In the genomic region with DNA sequence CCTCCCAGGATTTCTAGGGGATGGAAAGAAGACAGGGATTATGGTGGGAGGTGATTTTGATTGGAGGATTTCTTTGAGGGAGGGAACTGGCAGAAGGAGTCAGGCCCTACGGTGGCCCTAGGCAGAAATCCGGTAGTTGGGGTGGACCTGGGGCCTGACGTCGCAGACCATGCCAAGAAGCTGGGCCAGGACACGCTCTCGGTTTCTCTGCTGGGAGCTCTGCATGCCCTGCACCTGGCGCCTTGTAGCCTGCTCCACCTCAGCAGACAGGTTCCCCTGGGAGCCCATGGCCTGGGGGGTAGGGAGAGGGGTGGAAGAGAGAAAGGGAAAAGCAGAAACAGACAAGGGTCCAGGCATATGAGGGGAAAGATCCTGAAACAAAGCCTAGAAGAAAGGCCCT, we compare ENCODE assay signal across 23 cellular contexts. TPM values are rescaled to one million over a fixed set of nuclear protein-coding genes. Genes with fewer than 3 reads are reported as not detected.
DNase-seq lines count a peak whose midpoint lies in the region; ATAC-seq and TF ChIP-seq lines count a peak whose summit lies in the region.
"Had no signal": no experiment of that assay in that cellular context is flagged by ENCODE, and none has a peak within 500 bp of the region (broad histone marks: within the 10 kb centered on the region; RNA-seq: fewer than 3 reads in every experiment).

No MANE protein-coding gene starts in this region.

- H4K20me1 ChIP-seq in Karpas-422 (ENCODE audit: insufficient read depth, low read depth, low read length), result peaks cover 8% of the 10 kb centered on the region

- no peak overlapping the region for H2AFZ ChIP-seq in Karpas-422 (ENCODE audit: low read length)

- peaks cover 5% of the 10 kb centered on the region for H3K27me3 Mint-ChIP-seq in CD4-positive, CD25-positive, alpha-beta regulatory T cell
- no peaks in the 10 kb centered on the region for H3K27me3 Mint-ChIP-seq in neural crest cell (ENCODE audit: low read depth)

- peaks cover 46% of the 10 kb centered on the region for H3K79me2 ChIP-seq in Karpas-422 (ENCODE audit: low read length)

- peaks cover 38% of the 10 kb centered on the region for H3K4me1 ChIP-seq in CD4-positive, CD25-positive, alpha-beta regulatory T cell (ENCODE audit: control insufficient read depth, insufficient read depth, low read length, poor library complexity, severe bottlenecking)
- peaks cover 73% of the 10 kb centered on the region for H3K4me1 ChIP-seq in Karpas-422 (ENCODE audit: low read length)

- no peak for ATAC-seq in CD4-positive, CD25-positive, alpha-beta regulatory T cell (ENCODE audit: low read depth in 2 of 2)
- no peak for ATAC-seq in HG02588 (IDR thresholded peaks at IDR 0.05; ENCODE audit: unreplicated experiment)
- no peak for ATAC-seq in HG03045 (IDR thresholded peaks at IDR 0.05; ENCODE audit: unreplicated experiment)
- ATAC-seq: left cardiac atrium; right lobe of liver; stimulated activated effector memory CD8-positive, alpha-beta T cell treated with anti-CD3 and anti-CD28 coated beads, Interleukin-12 subunit alpha, Interleukin-12 subunit beta, amount 100 ng/mL, for 72 hours had no signal

- in situ Hi-C loops in astrocyte of the cerebellum (cut with HindIII; ENCODE audit: low sequenced_read_pairs), result no loop called here

- H3K9ac ChIP-seq in Karpas-422 (ENCODE audit: low read length), result peak overlapping the region; percentile 72

- H3K27me3 ChIP-seq in CD4-positive, CD25-positive, alpha-beta regulatory T cell (ENCODE audit: control insufficient read depth, insufficient read depth, low read length), result no peaks in the 10 kb centered on the region
- no peaks in the 10 kb centered on the region for H3K27me3 ChIP-seq in Karpas-422 (ENCODE audit: low read length)
- H3K27me3 ChIP-seq: adrenal gland, cardiac muscle cell, right lobe of liver had no signal

- DNase-seq in CD4-positive, CD25-positive, alpha-beta regulatory T cell, result no peak
- DNase-seq in Karpas-422, result peak; percentile 78
- DNase-seq in astrocyte of the cerebellum (ENCODE audit: low read depth), result no peak
- no peak for DNase-seq in neural crest cell (ENCODE audit: low read depth, low spot score)
- DNase-seq in NCI-H1417 treated with DMSO at 0.1 percent for 48 hours (lab: John Stamatoyannopoulos, UW), result no peak
- DNase-seq: activated CD4-positive, CD25-positive, alpha-beta regulatory T cell treated with anti-CD3 and anti-CD28 coated beads, Interleukin-2, amount 50 U/mL, for 72 hours; activated CD8-positive, alpha-beta memory T cell treated with anti-CD3 and anti-CD28 coated beads for 24 hours; adrenal gland; AML-193; left cardiac atrium; midbrain; NCI-H2171; nucleus accumbens; right lobe of liver; T1000 had no signal

- H3K4me2 ChIP-seq in Karpas-422 (ENCODE audit: low read depth, low read length, poor library complexity, severe bottlenecking), result peak overlapping the region; percentile 85

- no peaks in the 10 kb centered on the region for H3K9me2 ChIP-seq in Karpas-422 (replicated peaks; ENCODE audit: insufficient read depth, low read length)

- H3K4me3 Mint-ChIP-seq in CD4-positive, CD25-positive, alpha-beta regulatory T cell, result peak overlapping the region in 3 of 4 donors; percentile 26 to 84 (median 77)
- H3K4me3 Mint-ChIP-seq in neural crest cell, result peak overlapping the region; percentile 87
- H3K4me3 Mint-ChIP-seq: stimulated activated effector memory CD8-positive, alpha-beta T cell treated with anti-CD3 and anti-CD28 coated beads, Interleukin-12 subunit alpha, Interleukin-12 subunit beta, amount 100 ng/mL, for 72 hours had no signal

- peaks cover under 1% of the 10 kb centered on the region for H3K36me3 ChIP-seq in CD4-positive, CD25-positive, alpha-beta regulatory T cell (ENCODE audit: control insufficient read depth, insufficient read depth, low read length)
- H3K36me3 ChIP-seq in Karpas-422 (ENCODE audit: insufficient read depth, low read length), result peaks cover 23% of the 10 kb centered on the region

- no peaks in the 10 kb centered on the region for H3K9me3 ChIP-seq in CD4-positive, CD25-positive, alpha-beta regulatory T cell (ENCODE audit: control insufficient read depth in 2 of 2, low read length in 2 of 2)
- H3K9me3 ChIP-seq in Karpas-422 (ENCODE audit: low read length), result no peaks in the 10 kb centered on the region
- H3K9me3 ChIP-seq: adrenal gland, right lobe of liver, thoracic aorta had no signal

- no peak for TF ChIP-seq CTCF in astrocyte of the cerebellum (IDR thresholded peaks at IDR 0.05; ENCODE audit: low read depth, low read length, missing control alignments)
- TF ChIP-seq CTCF in neural crest cell (conservative IDR thresholded peaks at IDR 0.05), result no peak

- H3K4me1 Mint-ChIP-seq in CD4-positive, CD25-positive, alpha-beta regulatory T cell, result peaks cover 0 to 56% (median 39%) of the 10 kb centered on the region in 4 donors
- H3K4me1 Mint-ChIP-seq in neural crest cell, result peaks cover 60% of the 10 kb centered on the region

- no peaks in the 10 kb centered on the region for H3K9me3 Mint-ChIP-seq in CD4-positive, CD25-positive, alpha-beta regulatory T cell
- H3K9me3 Mint-ChIP-seq in neural crest cell, result no peaks in the 10 kb centered on the region
- H3K9me3 Mint-ChIP-seq: stimulated activated effector memory CD8-positive, alpha-beta T cell treated with anti-CD3 and anti-CD28 coated beads, Interleukin-12 subunit alpha, Interleukin-12 subunit beta, amount 100 ng/mL, for 72 hours had no signal

- peaks cover 10% of the 10 kb centered on the region for H3K36me3 Mint-ChIP-seq in CD4-positive, CD25-positive, alpha-beta regulatory T cell
- peaks cover 10% of the 10 kb centered on the region for H3K36me3 Mint-ChIP-seq in neural crest cell (ENCODE audit: low read depth)

- H3K27ac ChIP-seq in CD4-positive, CD25-positive, alpha-beta regulatory T cell (ENCODE audit: insufficient read depth, low read length, poor library complexity, severe bottlenecking), result no peak overlapping the region
- H3K27ac ChIP-seq in Karpas-422 (ENCODE audit: low read length), result peak overlapping the region; percentile 87
- H3K27ac ChIP-seq: adrenal gland, cardiac muscle cell, right lobe of liver, thoracic aorta had no signal

- peak overlapping the region in 1 of 3 donors; percentile 96 for H3K27ac Mint-ChIP-seq in CD4-positive, CD25-positive, alpha-beta regulatory T cell
- H3K27ac Mint-ChIP-seq in neural crest cell (ENCODE audit: unreplicated experiment), result no peak overlapping the region
- H3K27ac Mint-ChIP-seq: stimulated activated effector memory CD8-positive, alpha-beta T cell treated with anti-CD3 and anti-CD28 coated beads, Interleukin-12 subunit alpha, Interleukin-12 subunit beta, amount 100 ng/mL, for 72 hours had no signal

- H3K4me3 ChIP-seq in CD4-positive, CD25-positive, alpha-beta regulatory T cell (ENCODE audit: low read depth, low read length), result no peak overlapping the region
- H3K4me3 ChIP-seq in Karpas-422 (ENCODE audit: low read length), result peak overlapping the region; percentile 69
- H3K4me3 ChIP-seq in astrocyte of the cerebellum (ENCODE audit: low read depth, low read length), result peak overlapping the region; percentile 54
- H3K4me3 ChIP-seq: adrenal gland, cardiac muscle cell, right lobe of liver, thoracic aorta had no signal

RNA-seq across cellular contexts. Expression of gene ATP6V1G2, which starts 1.1 kb away (rescaled TPM):
- 3.9 TPM for total RNA-seq in CD4-positive, CD25-positive, alpha-beta regulatory T cell
- polyA plus RNA-seq in CD4-positive, CD25-positive, alpha-beta regulatory T cell, result 1 to 10 TPM; 1.1 to 1.8 (median 1.3) TPM
- 15.2 and 34.9 TPM in 2 replicates for total RNA-seq in Karpas-422 (2014; rRNA removed; shearing (Covaris generic); ENCODE audit: low replicate concordance)
- total RNA-seq in neural crest cell, result 3.3 and 5.1 TPM in 2 replicates

RNA-seq across cellular contexts. Expression of gene NFKBIL1, which starts 2.1 kb away (rescaled TPM):
- total RNA-seq in CD4-positive, CD25-positive, alpha-beta regulatory T cell, result 4.6 TPM
- 1 to 10 TPM; 4.7 to 9.4 (median 6.9) TPM for polyA plus RNA-seq in CD4-positive, CD25-positive, alpha-beta regulatory T cell
- 21.8 and 46.1 TPM in 2 replicates for total RNA-seq in Karpas-422 (2014; rRNA removed; shearing (Covaris generic); ENCODE audit: low replicate concordance)
- 25.7 and 28.6 TPM in 2 replicates for total RNA-seq in neural crest cell

RNA-seq across cellular contexts. Expression of gene DDX39B, which starts 3.5 kb away (rescaled TPM):
- 603 TPM for total RNA-seq in CD4-positive, CD25-positive, alpha-beta regulatory T cell
- 100 to 1,000 TPM; 105 to 116 (median 110) TPM for polyA plus RNA-seq in CD4-positive, CD25-positive, alpha-beta regulatory T cell
- 412 and 561 TPM in 2 replicates for total RNA-seq in Karpas-422 (2014; rRNA removed; shearing (Covaris generic); ENCODE audit: low replicate concordance)
- 836 and 881 TPM in 2 replicates for total RNA-seq in neural crest cell

RNA-seq across cellular contexts. Expression of gene MCCD1, which starts 16.5 kb away (rescaled TPM):
- not detected for total RNA-seq in CD4-positive, CD25-positive, alpha-beta regulatory T cell
- polyA plus RNA-seq in CD4-positive, CD25-positive, alpha-beta regulatory T cell, result not detected
- total RNA-seq in Karpas-422 (2014; rRNA removed; shearing (Covaris generic); ENCODE audit: low replicate concordance), result not detected in 2 replicates
- total RNA-seq in neural crest cell, result not detected in 2 replicates
- total RNA-seq: adrenal gland, cardiac muscle cell, H4, HT1080, left cardiac atrium, right lobe of liver, thoracic aorta had no signal
- polyA plus RNA-seq: adrenal gland, cardiac muscle cell, esophagus had no signal

RNA-seq across cellular contexts. Expression of gene LTA, which starts 26.8 kb away (rescaled TPM):
- 15.6 TPM for total RNA-seq in CD4-positive, CD25-positive, alpha-beta regulatory T cell
- polyA plus RNA-seq in CD4-positive, CD25-positive, alpha-beta regulatory T cell, result 10 to 100 TPM; 12.8 to 20.0 (median 13.9) TPM
- total RNA-seq in Karpas-422 (2014; rRNA removed; shearing (Covaris generic); ENCODE audit: low replicate concordance), result 71.1 and 128 TPM in 2 replicates
- total RNA-seq in neural crest cell, result 0.26 and 0.36 TPM in 2 replicates
- total RNA-seq: cardiac muscle cell, H4, HT1080, left cardiac atrium, thoracic aorta had no signal
- polyA plus RNA-seq: cardiac muscle cell had no signal
